ENCODE assay signal across 1 cellular context in genomic region chr18:6056171-6056932, GRCh38.
TF ChIP-seq lines count a peak whose summit lies in the region.

No MANE protein-coding gene starts in this region.

TF ChIP-seq in HepG2, 621 proteins besides CTCF, POLR2A, EP300 and RAD21 (continued from another document):
- no peak for TF ChIP-seq AKNA (CRISPR knock-in tag; IDR thresholded peaks at IDR 0.05; ENCODE audit: borderline replicate concordance)
- no peak for TF ChIP-seq ZNF644 (CRISPR knock-in tag; IDR thresholded peaks at IDR 0.05; ENCODE audit: low read depth)
- TF ChIP-seq BRCA1 (CRISPR knock-in tag; IDR thresholded peaks at IDR 0.05): no peak
- TF ChIP-seq PTBP1 (IDR thresholded peaks at IDR 0.05; ENCODE audit: low read depth, low read length, poor library complexity, severe bottlenecking): no peak
- TF ChIP-seq ZNF747 (CRISPR knock-in tag; IDR thresholded peaks at IDR 0.05; ENCODE audit: borderline replicate concordance): no peak
- TF ChIP-seq SALL1 (CRISPR knock-in tag; IDR thresholded peaks at IDR 0.05): 0 out of 2 replicates have a peak, but pooled peaks have one; percentile 29
- TF ChIP-seq ZBTB1 (CRISPR knock-in tag; IDR thresholded peaks at IDR 0.05; ENCODE audit: borderline replicate concordance): no peak
- no peak for TF ChIP-seq FOXM1 (CRISPR knock-in tag; IDR thresholded peaks at IDR 0.05)
- no peak for TF ChIP-seq LCORL (IDR thresholded peaks at IDR 0.05)
- no peak for TF ChIP-seq LCORL (CRISPR knock-in tag; IDR thresholded peaks at IDR 0.05)
- no peak for TF ChIP-seq ZNF839 (CRISPR knock-in tag; IDR thresholded peaks at IDR 0.05; ENCODE audit: borderline replicate concordance)
- TF ChIP-seq ZNF503 (CRISPR knock-in tag; IDR thresholded peaks at IDR 0.05): no peak
- no peak for TF ChIP-seq MBNL3 (CRISPR knock-in tag; conservative IDR thresholded peaks at IDR 0.05)
- TF ChIP-seq ETV5 (CRISPR knock-in tag; IDR thresholded peaks at IDR 0.05; ENCODE audit: borderline replicate concordance): peak; percentile 60; the same call in 1 of the 2 replicates
- no peak for TF ChIP-seq ZNF274 (CRISPR knock-in tag; IDR thresholded peaks at IDR 0.05)
- no peak for TF ChIP-seq ATF7 (IDR thresholded peaks at IDR 0.05)
- TF ChIP-seq ATF7 (CRISPR knock-in tag; IDR thresholded peaks at IDR 0.05): no peak
- TF ChIP-seq KAT8 (CRISPR knock-in tag; IDR thresholded peaks at IDR 0.05): no peak
- no peak for TF ChIP-seq THYN1 (CRISPR knock-in tag; IDR thresholded peaks at IDR 0.05; ENCODE audit: borderline replicate concordance, low read depth)
TF ChIP-seq in HepG2: peak in this region for 8.
